Comparison of ENCODE assay signal across 21 cellular contexts in the genomic region with DNA sequence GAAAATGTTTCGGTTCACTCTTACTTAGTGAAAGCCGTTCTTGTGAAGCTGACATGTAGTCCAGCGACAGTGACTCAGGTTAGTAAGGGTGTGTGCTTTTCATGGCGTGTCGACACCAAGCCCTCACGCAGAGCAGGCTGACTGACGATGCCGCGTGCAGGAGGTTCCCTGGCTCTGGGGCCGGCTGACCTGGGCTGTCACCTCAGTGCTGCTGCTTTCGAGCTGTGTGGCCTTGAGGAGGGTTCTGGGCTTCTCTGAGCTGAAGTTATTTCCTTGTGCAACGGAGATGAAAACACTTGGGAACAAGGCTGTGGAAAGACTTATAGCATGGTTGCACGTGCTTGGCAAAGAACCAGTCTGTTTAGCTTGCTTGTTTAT. TPM values are rescaled to one million over a fixed set of nuclear protein-coding genes. Genes with fewer than 3 reads are reported as not detected.
"Had no signal": no experiment of that assay in that cellular context is flagged by ENCODE, and none has a peak within 500 bp of the region (broad histone marks: within the 10 kb centered on the region; RNA-seq: fewer than 3 reads in every experiment).

No MANE protein-coding gene starts in this region.

- DNase-seq: effector CD4-positive, alpha-beta T cell; endodermal cell; erythroblast; foreskin keratinocyte; left colon; mammary epithelial cell; mucosa of descending colon; naive thymus-derived CD8-positive, alpha-beta T cell; sigmoid colon; stimulated activated CD4-positive, alpha-beta T cell treated with anti-CD3 and anti-CD28 coated beads, Interleukin-12 subunit alpha, Interleukin-12 subunit beta, amount 100 ng/mL, for 4 hours; stimulated activated naive CD4-positive, alpha-beta T cell treated with Interleukin-2 at 50 U/mL for 16 hours; thyroid gland; uterus had no signal

- ATAC-seq: foreskin keratinocyte; left colon; mucosa of descending colon; naive thymus-derived CD8-positive, alpha-beta T cell had no signal

- FAIRE-seq: endothelial cell of umbilical vein had no signal

- H3K4me3 Mint-ChIP-seq: dendritic cell treated with granulocyte-macrophage colony-stimulating factor and Interleukin-4, amounts not matched to agents 40 ng/mL and 50 ng/mL, for 4 days; endodermal cell; naive thymus-derived CD8-positive, alpha-beta T cell had no signal

- H3K27ac ChIP-seq: foreskin keratinocyte, neutrophil, sigmoid colon, skin epidermis, thyroid gland, upper lobe of left lung, uterus had no signal

- H3K27me3 ChIP-seq: foreskin keratinocyte, neutrophil, thyroid gland, upper lobe of left lung, uterus had no signal

- H3K36me3 ChIP-seq: neutrophil, sigmoid colon, thyroid gland, upper lobe of left lung, uterus had no signal

- H3K4me1 Mint-ChIP-seq: endodermal cell; naive thymus-derived CD8-positive, alpha-beta T cell had no signal

- H3K27ac Mint-ChIP-seq: dendritic cell treated with granulocyte-macrophage colony-stimulating factor and Interleukin-4, amounts not matched to agents 40 ng/mL and 50 ng/mL, for 4 days; endodermal cell; naive thymus-derived CD8-positive, alpha-beta T cell had no signal

- H3K4me3 ChIP-seq: mucosa of descending colon, sigmoid colon, skin epidermis, thyroid gland, upper lobe of left lung, uterus had no signal

- H3K4me1 ChIP-seq: foreskin keratinocyte, sigmoid colon, thyroid gland, upper lobe of left lung, uterus had no signal

- H3K9me3 ChIP-seq: neutrophil, sigmoid colon, thyroid gland, uterus had no signal

RNA-seq across cellular contexts. Expression of a gene that starts 59.2 kb away (rescaled TPM):
- total RNA-seq: endothelial cell of umbilical vein; kidney epithelial cell; naive thymus-derived CD8-positive, alpha-beta T cell; osteoblast; pulmonary artery endothelial cell had no signal
- polyA plus RNA-seq: endothelial cell of umbilical vein; naive thymus-derived CD8-positive, alpha-beta T cell had no signal
